ENCODE assay signal across 1 cellular context in the genomic region with DNA sequence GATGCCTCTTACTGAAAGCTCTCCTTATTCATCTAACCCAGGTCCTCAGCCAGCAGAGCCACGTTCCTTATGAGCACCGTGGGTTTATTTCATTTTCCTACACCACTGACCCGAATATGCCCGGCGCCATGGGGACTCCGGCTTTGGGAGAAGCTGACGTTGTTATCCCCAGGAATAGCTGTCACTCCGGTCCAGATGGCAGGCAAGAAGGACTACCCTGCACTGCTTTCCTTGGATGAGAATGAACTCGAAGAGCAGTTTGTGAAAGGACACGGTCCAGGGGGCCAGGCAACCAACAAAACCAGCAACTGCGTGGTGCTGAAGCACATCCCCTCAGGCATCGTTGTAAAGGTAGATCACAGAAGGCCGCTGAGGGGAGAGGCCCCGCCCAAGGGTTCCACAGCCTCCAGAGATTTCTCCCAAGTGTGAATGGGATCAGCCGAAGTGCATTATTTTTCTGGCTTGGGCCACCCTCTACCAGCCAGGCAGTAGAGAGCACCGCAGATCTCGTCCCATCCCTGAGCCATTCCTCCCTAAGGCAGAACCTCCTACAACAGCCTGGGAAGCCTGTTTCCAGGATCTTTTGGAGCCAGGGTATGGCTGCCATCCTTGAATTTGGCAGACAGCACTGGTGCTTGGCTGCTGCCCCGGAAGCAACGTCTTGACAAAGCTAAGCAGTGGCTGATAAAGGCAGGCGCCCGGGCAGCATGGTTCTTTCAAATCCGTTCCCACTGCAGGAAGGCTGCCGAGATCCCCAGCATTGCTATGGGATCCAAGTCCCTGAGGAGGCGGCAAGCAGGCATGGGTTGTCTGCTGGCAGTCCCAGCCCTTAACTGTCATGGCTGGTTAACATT.
TF ChIP-seq lines count a peak whose summit lies in the region.

No MANE protein-coding gene starts in this region.

TF ChIP-seq in IMR-90, 13 proteins besides CTCF, POLR2A, EP300 and RAD21 (continued from another document):
- TF ChIP-seq MAFK (IDR thresholded peaks at IDR 0.05; ENCODE audit: low read depth, low read length), result no peak
- no peak for TF ChIP-seq FOS (IDR thresholded peaks at IDR 0.05; ENCODE audit: low read depth, low read length)
- no peak for TF ChIP-seq RCOR1 (IDR thresholded peaks at IDR 0.05; ENCODE audit: insufficient replicate concordance, low read length)
- TF ChIP-seq, protein P1, sequence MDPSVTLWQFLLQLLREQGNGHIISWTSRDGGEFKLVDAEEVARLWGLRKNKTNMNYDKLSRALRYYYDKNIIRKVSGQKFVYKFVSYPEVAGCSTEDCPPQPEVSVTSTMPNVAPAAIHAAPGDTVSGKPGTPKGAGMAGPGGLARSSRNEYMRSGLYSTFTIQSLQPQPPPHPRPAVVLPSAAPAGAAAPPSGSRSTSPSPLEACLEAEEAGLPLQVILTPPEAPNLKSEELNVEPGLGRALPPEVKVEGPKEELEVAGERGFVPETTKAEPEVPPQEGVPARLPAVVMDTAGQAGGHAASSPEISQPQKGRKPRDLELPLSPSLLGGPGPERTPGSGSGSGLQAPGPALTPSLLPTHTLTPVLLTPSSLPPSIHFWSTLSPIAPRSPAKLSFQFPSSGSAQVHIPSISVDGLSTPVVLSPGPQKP (IDR thresholded peaks at IDR 0.05; ENCODE audit: borderline replicate concordance, low read depth, low read length), result no peak
- no peak for TF ChIP-seq RFX5 (IDR thresholded peaks at IDR 0.05; ENCODE audit: low read depth, low read length)
- no peak for TF ChIP-seq MXI1 (IDR thresholded peaks at IDR 0.05; ENCODE audit: borderline replicate concordance, low read depth, low read length)
- TF ChIP-seq SMC3 (IDR thresholded peaks at IDR 0.05; ENCODE audit: low read depth, low read length), result no peak
- no peak for TF ChIP-seq BHLHE40 (IDR thresholded peaks at IDR 0.05; ENCODE audit: low read depth, low read length)
- TF ChIP-seq CEBPB (IDR thresholded peaks at IDR 0.05; ENCODE audit: low read depth, low read length), result no peak
- TF ChIP-seq, protein P2, sequence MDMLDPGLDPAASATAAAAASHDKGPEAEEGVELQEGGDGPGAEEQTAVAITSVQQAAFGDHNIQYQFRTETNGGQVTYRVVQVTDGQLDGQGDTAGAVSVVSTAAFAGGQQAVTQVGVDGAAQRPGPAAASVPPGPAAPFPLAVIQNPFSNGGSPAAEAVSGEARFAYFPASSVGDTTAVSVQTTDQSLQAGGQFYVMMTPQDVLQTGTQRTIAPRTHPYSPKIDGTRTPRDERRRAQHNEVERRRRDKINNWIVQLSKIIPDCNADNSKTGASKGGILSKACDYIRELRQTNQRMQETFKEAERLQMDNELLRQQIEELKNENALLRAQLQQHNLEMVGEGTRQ (IDR thresholded peaks at IDR 0.05; ENCODE audit: low read depth, low read length), result no peak
- TF ChIP-seq CHD1 (IDR thresholded peaks at IDR 0.05; ENCODE audit: low read depth, low read length), result no peak
- TF ChIP-seq MAZ (IDR thresholded peaks at IDR 0.05; ENCODE audit: borderline replicate concordance, low read depth, low read length), result no peak
